In genomic region chr6:68673255-68673654, GRCh38 we compare ENCODE assay signal across 26 cellular contexts. TPM values are rescaled to one million over a fixed set of nuclear protein-coding genes. Genes with fewer than 3 reads are reported as not detected.
"Had no signal": no experiment of that assay in that cellular context is flagged by ENCODE, and none has a peak within 500 bp of the region (broad histone marks: within the 10 kb centered on the region; RNA-seq: fewer than 3 reads in every experiment).

No MANE protein-coding gene starts in this region.

- H3K79me2 ChIP-seq: parathyroid adenoma had no signal

- ATAC-seq: natural killer cell; psoas muscle; right cardiac atrium; right lobe of liver; stimulated activated effector memory CD8-positive, alpha-beta T cell treated with anti-CD3 and anti-CD28 coated beads, Interleukin-12 subunit alpha, Interleukin-12 subunit beta, amount 100 ng/mL, for 72 hours; stimulated activated naive B cell treated with anti-CD40 and anti-IgM and Interleukin-4, amounts not matched to agents 10 μg/mL and 1 μg/mL and 100 μg/mL, for 72 hours had no signal

- H3K36me3 ChIP-seq: neutrophil, ovary, right lobe of liver, sigmoid colon, stomach, thoracic aorta, thyroid gland, tibial nerve, upper lobe of left lung, vagina had no signal

- DNase-seq: natural killer cell; nucleus accumbens; ovary; posterior cingulate gyrus; psoas muscle; right cardiac atrium; right lobe of liver; sigmoid colon; small intestine; stimulated activated CD4-positive, alpha-beta T cell treated with anti-CD3 and anti-CD28 coated beads, Interleukin-15, amount 100 ng/mL, for 24 hours; stimulated activated CD4-positive, alpha-beta T cell treated with anti-CD3 and anti-CD28 coated beads, Interleukin-2, amount 100 ng/mL, for 24 hours; stimulated activated CD4-positive, alpha-beta T cell treated with anti-CD3 and anti-CD28 coated beads, Interleukin-2, amount 100 ng/mL, for 48 hours; stimulated activated CD4-positive, alpha-beta T cell treated with anti-CD3 and anti-CD28 coated beads, Interleukin-4, amount 100 ng/mL, for 24 hours; stimulated activated naive B cell treated with anti-CD40 and anti-IgM and Interleukin-4, amounts not matched to agents 10 μg/mL and 1 μg/mL and 100 μg/mL, for 72 hours; stimulated activated naive CD4-positive, alpha-beta T cell treated with Interleukin-2 at 50 U/mL for 16 hours; stomach; thyroid gland; trophoblast cell; upper lobe of left lung had no signal

- H3K4me1 ChIP-seq: parathyroid adenoma, psoas muscle, right lobe of liver, sigmoid colon, stomach, thyroid gland, upper lobe of left lung, vagina had no signal

- H3K9ac ChIP-seq: parathyroid adenoma had no signal

- H3K9me3 ChIP-seq: neutrophil, ovary, psoas muscle, right lobe of liver, sigmoid colon, stomach, thoracic aorta, thyroid gland, tibial nerve, upper lobe of left lung, vagina had no signal

- H3K27me3 ChIP-seq: neutrophil, ovary, right lobe of liver, sigmoid colon, stomach, thyroid gland, tibial nerve, upper lobe of left lung, vagina had no signal

- H3K27ac ChIP-seq: neutrophil, ovary, parathyroid adenoma, psoas muscle, right lobe of liver, sigmoid colon, stomach, thoracic aorta, thyroid gland, tibial nerve, upper lobe of left lung, vagina had no signal

- H3K4me3 ChIP-seq: ovary, psoas muscle, right lobe of liver, sigmoid colon, stomach, thoracic aorta, thyroid gland, tibial nerve, upper lobe of left lung, vagina had no signal

- H2AFZ ChIP-seq: parathyroid adenoma had no signal

RNA-seq across cellular contexts. Expression of gene ADGRB3, which starts 38.2 kb away (rescaled TPM):
- total RNA-seq: natural killer cell, osteoblast had no signal
